Comparison of ENCODE assay signal across 23 cellular contexts in genomic region chr13:21747456-21747855, GRCh38.
A peak's percentile ranks its signal among the peaks of the same experiment; 100 is the strongest.
DNase-seq lines count a peak whose midpoint lies in the region; ATAC-seq and TF ChIP-seq lines count a peak whose summit lies in the region.
"Had no signal": no experiment of that assay in that cellular context is flagged by ENCODE, and none has a peak within 500 bp of the region (broad histone marks: within the 10 kb centered on the region; RNA-seq: fewer than 3 reads in every experiment).

No MANE protein-coding gene starts in this region.

- H3K36me3 ChIP-seq in Caco-2 (ENCODE audit: control insufficient read depth, insufficient read depth, low read length) (no peaks in the 10 kb centered on the region), IMR-90 (ENCODE audit: control insufficient read depth, insufficient read depth, low read length) (no peaks in the 10 kb centered on the region), hepatocyte (replicated peaks; ENCODE audit: insufficient read depth, low read depth) (no peaks in the 10 kb centered on the region), smooth muscle cell (ENCODE audit: low read depth) (no peaks in the 10 kb centered on the region)
- H3K36me3 ChIP-seq: BLaER1 treated with 17β-estradiol and CSF1 and Interleukin-3, amounts not matched to agents 10 nM and 100 nM; SJSA1 had no signal

- POLR2A ChIA-PET in Caco-2 (lab: Charles Lee) (no interaction called here), IMR-90 (lab: Charles Lee; ENCODE audit: unreplicated experiment) (no interaction called here)

- no peak for ATAC-seq in IMR-90 (ENCODE audit: low read depth)
- ATAC-seq: GM12878 had no signal

- H3K79me2 ChIP-seq in hepatocyte (no peaks in the 10 kb centered on the region), smooth muscle cell (ENCODE audit: low read depth) (no peaks in the 10 kb centered on the region)

- intact Hi-C loops in Caco-2 (cut with micrococcal nuclease; ENCODE audit: unreplicated experiment): no loop called here
- intact Hi-C loops in IMR-90 (cut with micrococcal nuclease): loop anchor here (5.0 to 10.0 kb wide), 2 partner anchors 75 to 227 kb away; partner anchors contain the start of gene FGF9

- H3K9me2 ChIP-seq in hepatocyte (replicated peaks; ENCODE audit: insufficient read depth): no peaks in the 10 kb centered on the region

- peak overlapping the region; percentile 17 for H3K27ac Mint-ChIP-seq in Caco-2 (ENCODE audit: unreplicated experiment)
- H3K27ac Mint-ChIP-seq: CD4-positive, alpha-beta T cell had no signal

- H3K14ac ChIP-seq in IMR-90 (replicated peaks; ENCODE audit: low read depth, low read length): peak overlapping the region; percentile 8

- peaks cover 5% of the 10 kb centered on the region for H3F3A ChIP-seq in smooth muscle cell (ENCODE audit: low read depth)

- H3K56ac ChIP-seq in IMR-90 (ENCODE audit: extremely low read depth, insufficient read depth, low read length): no peak overlapping the region; the same call in 1 of the 2 replicates

- peaks cover 25% of the 10 kb centered on the region for H3K9me3 Mint-ChIP-seq in Caco-2 (ENCODE audit: unreplicated experiment)

- no peak overlapping the region for H3K4me2 ChIP-seq in IMR-90 (ENCODE audit: low read depth, low read length)
- peak overlapping the region; percentile 19 for H3K4me2 ChIP-seq in hepatocyte
- peak overlapping the region; percentile 25 for H3K4me2 ChIP-seq in smooth muscle cell
- H3K4me2 ChIP-seq: BLaER1 treated with 17β-estradiol and CSF1 and Interleukin-3, amounts not matched to agents 10 nM and 100 nM; PC-9 had no signal

- no peak for TF ChIP-seq RAD21 in IMR-90 (IDR thresholded peaks at IDR 0.05; ENCODE audit: low read length)

- H3K9me1 ChIP-seq in IMR-90 (ENCODE audit: insufficient read depth, low read length): peaks cover 6% of the 10 kb centered on the region; the same call in 1 of the 2 replicates

- WGBS in IMR-90 (ENCODE audit: extremely low coverage in 2 of 2, insufficient read length in 1 of 2), 2 experiments: 40% methylated on average over 1 of the region's 4 CpGs; no CpG with 5 or more reads in 1 of the 2 experiments
- 26% methylated on average over 4 of the region's 4 CpGs for WGBS in hepatocyte (ENCODE audit: low lambda C conversion rate, missing lambda C conversion rate)
- 12% methylated on average over 4 of the region's 4 CpGs for WGBS in smooth muscle cell (ENCODE audit: low lambda C conversion rate)

- peak overlapping the region; percentile 74 for H3K4ac ChIP-seq in IMR-90 (ENCODE audit: low read depth, low read length)

- no peak overlapping the region for H3K27ac ChIP-seq in IMR-90 (ENCODE audit: insufficient read depth, low read length)
- no peak overlapping the region for H3K27ac ChIP-seq in hepatocyte
- H3K27ac ChIP-seq in smooth muscle cell (ENCODE audit: low read depth): no peak overlapping the region
- H3K27ac ChIP-seq: BLaER1 treated with 17β-estradiol and CSF1 and Interleukin-3, amounts not matched to agents 10 nM and 100 nM; HL-60; PC-9 had no signal

- CTCF ChIA-PET in Caco-2 (lab: Charles Lee): no interaction called here
- CTCF ChIA-PET in IMR-90 (lab: Yijun Ruan, JAX): interaction anchor here (0.6 kb wide), 1 partner anchor 12 kb away, joined by 3 read pairs; no protein-coding TSS in a partner anchor

- peaks cover 6% of the 10 kb centered on the region for H3K36me3 Mint-ChIP-seq in Caco-2 (ENCODE audit: insufficient read depth, unreplicated experiment)

- DNase-seq in Caco-2: no peak
- DNase-seq in IMR-90: no peak
- peak; percentile 16 for DNase-seq in hepatocyte (ENCODE audit: low spot score)
- no peak for DNase-seq in smooth muscle cell (lab: John Stamatoyannopoulos, UW; ENCODE audit: unreplicated experiment)
- no peak for DNase-seq in NCI-H2029 treated with DMSO at 0.1 percent for 48 hours (lab: John Stamatoyannopoulos, UW)
- no peak for DNase-seq in NCI-H2196 treated with DMSO at 0.1 percent for 48 hours (lab: John Stamatoyannopoulos, UW; ENCODE audit: unreplicated experiment)
- DNase-seq in DMS153 treated with DMSO at 0.1 percent for 48 hours (lab: John Stamatoyannopoulos, UW; ENCODE audit: unreplicated experiment): no peak
- DNase-seq: CD4-positive, alpha-beta T cell; GDM1; H7; NCI-H1048; NCI-H1417; NCI-H1694; NCI-H2081; NCI-H2171 treated with DMSO at 0.1 percent for 48 hours; NCI-H524 treated with DMSO at 0.1 percent for 48 hours; NCI-H774; PC-9; Right ventricle myocardium superior had no signal

- TF ChIP-seq POLR2A in IMR-90 (IDR thresholded peaks at IDR 0.05; ENCODE audit: low read depth, low read length): no peak

- no peaks in the 10 kb centered on the region for H3K27me3 ChIP-seq in Caco-2 (replicated peaks; ENCODE audit: control insufficient read depth, insufficient read depth, low read length)
- no peaks in the 10 kb centered on the region for H3K27me3 ChIP-seq in IMR-90 (ENCODE audit: control insufficient read depth, insufficient read depth, low read length)
- no peaks in the 10 kb centered on the region for H3K27me3 ChIP-seq in hepatocyte
- no peaks in the 10 kb centered on the region for H3K27me3 ChIP-seq in smooth muscle cell (ENCODE audit: low read depth)
- H3K27me3 ChIP-seq: BLaER1 treated with 17β-estradiol and CSF1 and Interleukin-3, amounts not matched to agents 10 nM and 100 nM; SJSA1 had no signal

- no peak overlapping the region for H3K4me3 Mint-ChIP-seq in Caco-2 (ENCODE audit: unreplicated experiment)
- H3K4me3 Mint-ChIP-seq: CD4-positive, alpha-beta T cell had no signal

- H3K18ac ChIP-seq in IMR-90 (ENCODE audit: low read depth, low read length): peak overlapping the region; percentile 13; the same call in 1 of the 2 replicates

- in situ Hi-C loops in IMR-90 (cut with MboI; ENCODE audit: low sequenced_read_pairs): no loop called here

- H4K20me1 ChIP-seq in IMR-90 (ENCODE audit: insufficient read depth, low read length): no peaks in the 10 kb centered on the region
- H4K20me1 ChIP-seq in hepatocyte (ENCODE audit: insufficient read depth, poor library complexity, severe bottlenecking): no peaks in the 10 kb centered on the region
- no peaks in the 10 kb centered on the region for H4K20me1 ChIP-seq in smooth muscle cell (ENCODE audit: low read depth)
- H4K20me1 ChIP-seq: BLaER1 treated with 17β-estradiol and CSF1 and Interleukin-3, amounts not matched to agents 10 nM and 100 nM had no signal

- H3K9me3 ChIP-seq in Caco-2: peaks cover 9% of the 10 kb centered on the region; the same call in 1 of the 2 replicates
- H3K9me3 ChIP-seq in IMR-90 (ENCODE audit: control insufficient read depth, insufficient read depth, low read length): peaks cover 5% of the 10 kb centered on the region
- no peaks in the 10 kb centered on the region for H3K9me3 ChIP-seq in hepatocyte (ENCODE audit: low read depth)
- no peaks in the 10 kb centered on the region for H3K9me3 ChIP-seq in smooth muscle cell (replicated peaks; ENCODE audit: low read depth)

- peak overlapping the region; percentile 36; the same call in 2 of the 3 replicates for H2BK15ac ChIP-seq in IMR-90 (ENCODE audit: low read depth, low read length)

- peak overlapping the region; percentile 89 for H4K91ac ChIP-seq in IMR-90 (ENCODE audit: insufficient read depth, low read depth, low read length)

- no peaks in the 10 kb centered on the region for H3K79me1 ChIP-seq in IMR-90 (ENCODE audit: low read depth in 1 of 2, low read length in 2 of 2)

- no peak overlapping the region for H2AK9ac ChIP-seq in IMR-90 (replicated peaks; ENCODE audit: low read depth, low read length, poor library complexity)

- peak overlapping the region; percentile 67; the same call in 1 of the 2 replicates for H2BK20ac ChIP-seq in IMR-90 (ENCODE audit: low read depth, low read length)

- no peak for TF ChIP-seq CTCF in Caco-2 (IDR thresholded peaks at IDR 0.05; ENCODE audit: insufficient read depth in 1 of 2, low read depth in 1 of 2, low read length in 1 of 2, severe bottlenecking in 1 of 2, unreplicated experiment in 1 of 2)
- no peak for TF ChIP-seq CTCF in IMR-90 (conservative IDR thresholded peaks at IDR 0.05; ENCODE audit: low read depth, low read length)
- no peak for TF ChIP-seq CTCF in hepatocyte (IDR thresholded peaks at IDR 0.05; ENCODE audit: poor library complexity)
- TF ChIP-seq CTCF in smooth muscle cell (IDR thresholded peaks at IDR 0.05; ENCODE audit: borderline replicate concordance, insufficient read depth, poor library complexity, severe bottlenecking): no peak

- H3K9ac ChIP-seq in IMR-90 (ENCODE audit: low read depth, low read length): no peak overlapping the region
- no peak overlapping the region for H3K9ac ChIP-seq in smooth muscle cell (ENCODE audit: low read depth)
- H3K9ac ChIP-seq: BLaER1 treated with 17β-estradiol and CSF1 and Interleukin-3, amounts not matched to agents 10 nM and 100 nM had no signal

- peak overlapping the region; percentile 98 for H2BK120ac ChIP-seq in IMR-90 (ENCODE audit: low read depth, low read length)

- H3K4me1 ChIP-seq in Caco-2 (peaks cover 53% of the 10 kb centered on the region), IMR-90 (ENCODE audit: control insufficient read depth, insufficient read depth, low read length) (peaks cover 9% of the 10 kb centered on the region), hepatocyte (ENCODE audit: insufficient read depth) (peaks cover 11% of the 10 kb centered on the region), smooth muscle cell (ENCODE audit: low read depth) (no peaks in the 10 kb centered on the region)
- H3K4me1 ChIP-seq: BLaER1 treated with 17β-estradiol and CSF1 and Interleukin-3, amounts not matched to agents 10 nM and 100 nM had no signal

- no peak overlapping the region for H2AFZ ChIP-seq in IMR-90 (replicated peaks; ENCODE audit: low read length, poor library complexity)
- H2AFZ ChIP-seq in hepatocyte: no peak overlapping the region
- H2AFZ ChIP-seq in smooth muscle cell (ENCODE audit: low read depth): no peak overlapping the region
- H2AFZ ChIP-seq: PC-9 had no signal

- H3K23ac ChIP-seq in IMR-90 (ENCODE audit: low read depth, low read length): no peak overlapping the region; the same call in 1 of the 2 replicates

- no peak overlapping the region for H4K5ac ChIP-seq in IMR-90 (ENCODE audit: low read depth, low read length)

- peak overlapping the region in 1 of 2 experiments; percentile 41; a peak in 2 of 4 replicates for H4K8ac ChIP-seq in IMR-90 (ENCODE audit: low read depth in 2 of 2, low read length in 2 of 2)

- peaks cover 43% of the 10 kb centered on the region for H3K4me1 Mint-ChIP-seq in Caco-2 (ENCODE audit: low read depth, unreplicated experiment)

- peak overlapping the region; percentile 2 for H2BK5ac ChIP-seq in IMR-90 (ENCODE audit: low read depth, low read length, poor library complexity, severe bottlenecking)

- H3K27me3 Mint-ChIP-seq in Caco-2 (ENCODE audit: insufficient read depth, unreplicated experiment): no peaks in the 10 kb centered on the region

- dilution Hi-C loops in IMR-90 (cut with HindIII; ENCODE audit: low sequenced_read_pairs, unreplicated experiment): no loop called here

- BruUV-seq in Caco-2 (replicated peaks; lab: Mats Ljungman, UMichigan) (no TSS peak), IMR-90 (replicated peaks; lab: Mats Ljungman, UMichigan) (no TSS peak)

- 0 out of 2 replicates have a peak overlapping the region, but pooled peaks have one; percentile 6 for H2AK5ac ChIP-seq in IMR-90 (ENCODE audit: low read depth, low read length)

- no peak overlapping the region for H3K4me3 ChIP-seq in Caco-2 (ENCODE audit: low read depth, low read length)
- H3K4me3 ChIP-seq in IMR-90 (ENCODE audit: insufficient read depth, low read depth, low read length): no peak overlapping the region
- H3K4me3 ChIP-seq in hepatocyte: no peak overlapping the region
- H3K4me3 ChIP-seq in smooth muscle cell: no peak overlapping the region
- H3K4me3 ChIP-seq: BLaER1 treated with 17β-estradiol and CSF1 and Interleukin-3, amounts not matched to agents 10 nM and 100 nM; GM12878; PC-9; SJSA1 had no signal
